Comparison of ENCODE assay signal across 20 cellular contexts in the genomic region with DNA sequence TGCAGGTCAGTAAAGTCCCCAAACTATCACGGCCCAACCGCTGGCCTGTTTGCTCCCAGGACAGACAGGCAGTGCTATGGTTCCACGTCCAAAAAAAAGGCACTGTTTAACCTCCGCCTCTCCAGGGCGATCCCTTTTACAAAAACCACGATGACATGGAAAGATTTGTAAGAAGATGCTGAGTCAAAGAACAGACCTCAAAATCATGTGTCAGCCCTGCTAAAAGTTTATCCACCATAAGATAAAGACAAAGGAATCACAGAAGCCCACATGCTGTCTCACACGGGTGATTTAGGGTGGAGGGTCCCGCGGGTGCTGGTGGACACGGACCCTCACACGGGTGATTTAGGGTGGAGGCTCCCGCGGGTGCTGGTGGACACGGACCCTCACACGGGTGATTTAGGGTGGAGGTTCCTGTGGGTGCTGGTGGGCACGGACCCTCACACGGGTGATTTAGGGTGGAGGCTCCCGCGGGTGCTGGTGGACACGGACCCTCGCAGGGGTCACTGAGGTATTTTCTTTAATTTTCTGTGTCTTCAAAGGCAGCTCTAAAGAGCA.
DNase-seq lines count a peak whose midpoint lies in the region; ATAC-seq and TF ChIP-seq lines count a peak whose summit lies in the region.
"Had no signal": no experiment of that assay in that cellular context is flagged by ENCODE, and none has a peak within 500 bp of the region (broad histone marks: within the 10 kb centered on the region; RNA-seq: fewer than 3 reads in every experiment).

No MANE protein-coding gene starts in this region.

- ATAC-seq in lower lobe of right lung (no peak), GM19035 (IDR thresholded peaks at IDR 0.05; ENCODE audit: unreplicated experiment) (no peak)
- ATAC-seq: activated T-helper 17 cell treated with anti-CD3 and anti-CD28 coated beads, Interleukin-2, amount 50 U/mL, for 72 hours had no signal

- in situ Hi-C loops in GM23248 (cut with MboI): no loop called here

- no peak overlapping the region for H3K4me2 ChIP-seq in GM23248 (ENCODE audit: unreplicated experiment)

- H3K36me3 ChIP-seq in GM23248 (ENCODE audit: low read depth) (no peaks in the 10 kb centered on the region), lower lobe of right lung (no peaks in the 10 kb centered on the region)

- H3K27me3 ChIP-seq in GM23248 (replicated peaks; ENCODE audit: insufficient read depth): no peaks in the 10 kb centered on the region
- no peaks in the 10 kb centered on the region for H3K27me3 ChIP-seq in lower lobe of right lung (ENCODE audit: low read depth)
- H3K27me3 ChIP-seq: body of pancreas had no signal

- H3K9me2 ChIP-seq in GM23248 (ENCODE audit: insufficient read depth): no peaks in the 10 kb centered on the region

- H3K4me3 ChIP-seq in GM23248: no peak overlapping the region
- H3K4me3 ChIP-seq in lower lobe of right lung: no peak overlapping the region
- H3K4me3 ChIP-seq: body of pancreas had no signal

- DNase-seq in AG08395 (ENCODE audit: low spot score) (peak; percentile 48), GM23248 (peak; percentile 74), amniotic epithelial cell (ENCODE audit: low read depth) (peak; percentile 28), lower lobe of right lung (no peak), NCI-H1436 (lab: John Stamatoyannopoulos, UW) (no peak), hippocampal formation (lab: John Stamatoyannopoulos, UW) (no peak)
- no peak for DNase-seq in stimulated activated naive CD4-positive, alpha-beta T cell treated with Interleukin-2 at 50 U/mL for 16 hours (lab: John Stamatoyannopoulos, UW)
- DNase-seq: activated CD4-positive, alpha-beta T cell treated with anti-CD3 and anti-CD28 coated beads for 48 hours; AML-193; body of pancreas; effector CD4-positive, alpha-beta T cell; mammary epithelial cell; NCI-H1930; NCI-H524 treated with DMSO at 0.1 percent for 48 hours; small intestine; stimulated activated naive CD8-positive, alpha-beta T cell treated with anti-CD3 and anti-CD28 coated beads, Interleukin-15, amount 100 ng/mL, for 72 hours; T-helper 1 cell had no signal

- no peaks in the 10 kb centered on the region for H3K79me2 ChIP-seq in GM23248 (ENCODE audit: insufficient read depth)

- TF ChIP-seq CTCF in lower lobe of right lung (IDR thresholded peaks at IDR 0.05): no peak

- H3K4me1 ChIP-seq in GM23248 (ENCODE audit: insufficient read depth) (peaks cover 8% of the 10 kb centered on the region), lower lobe of right lung (peaks cover 11% of the 10 kb centered on the region)

- peaks cover 7% of the 10 kb centered on the region; the same call in 1 of the 2 replicates for H3F3A ChIP-seq in GM23248 (ENCODE audit: insufficient read depth)

- peak overlapping the region; percentile 81; the same call in 1 of the 2 replicates for H2AFZ ChIP-seq in GM23248

- H4K20me1 ChIP-seq in GM23248 (ENCODE audit: insufficient read depth): no peaks in the 10 kb centered on the region

- H3K9me3 ChIP-seq in GM23248 (ENCODE audit: low read depth): no peaks in the 10 kb centered on the region
- H3K9me3 ChIP-seq in lower lobe of right lung: no peaks in the 10 kb centered on the region
- H3K9me3 ChIP-seq: body of pancreas had no signal

- intact Hi-C loops in lower lobe of right lung (cut with DNase I): no loop called here

- 68 to 73% methylated on average over 19 to 21 of the region's 21 CpGs for WGBS in GM23248 (ENCODE audit: low coverage in 1 of 2, low lambda C conversion rate in 2 of 2, missing lambda C conversion rate in 2 of 2), 2 experiments

- H3K27ac ChIP-seq in GM23248: peak overlapping the region; percentile 43; the same call in 1 of the 2 replicates
- H3K27ac ChIP-seq in lower lobe of right lung: peak overlapping the region; percentile 61
- H3K27ac ChIP-seq: HL-60 had no signal

- H3K9ac ChIP-seq in GM23248: no peak overlapping the region

Comparison
In these comparisons a context has a peak if more than half of its experiments do, and no peak if none do; other contexts are left out.
1. DNase-seq: peak in AG08395 (single experiment), GM23248 (single experiment) and amniotic epithelial cell (single experiment); none in lower lobe of right lung (single experiment), NCI-H1436 (single experiment), hippocampal formation (0 of 2) and stimulated activated naive CD4-positive, alpha-beta T cell treated with Interleukin-2 at 50 U/mL for 16 hours (single experiment).